14 cellular contexts compared by ENCODE assay signal in the genomic region with DNA sequence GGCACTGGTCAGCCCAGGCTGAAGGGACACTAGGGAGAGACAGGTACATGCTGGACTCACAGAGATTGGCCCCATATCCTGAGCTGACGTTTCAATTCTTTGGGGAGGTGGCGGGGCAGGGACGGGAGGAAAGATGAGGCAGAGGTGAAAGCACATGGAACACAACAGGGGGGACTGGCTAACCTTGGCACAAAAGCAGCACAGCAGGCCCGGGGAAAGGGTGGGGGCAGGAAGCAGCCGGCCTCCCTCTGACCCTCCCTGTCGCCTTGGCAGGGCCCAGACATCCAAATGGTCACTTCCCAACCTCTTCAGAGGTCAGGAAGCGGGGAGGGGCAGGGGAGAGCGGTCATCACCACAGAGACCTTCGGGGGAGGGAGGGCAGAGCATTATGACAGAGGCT. TPM values are rescaled to one million over a fixed set of nuclear protein-coding genes. Genes with fewer than 3 reads are reported as not detected.
DNase-seq lines count a peak whose midpoint lies in the region; ATAC-seq, FAIRE-seq and TF ChIP-seq lines count a peak whose summit lies in the region.
"Had no signal": no experiment of that assay in that cellular context is flagged by ENCODE, and none has a peak within 500 bp of the region (broad histone marks: within the 10 kb centered on the region; RNA-seq: fewer than 3 reads in every experiment).

No MANE protein-coding gene starts in this region.

- no peaks in the 10 kb centered on the region for H3K9me2 ChIP-seq in MM.1S (replicated peaks; ENCODE audit: insufficient read depth, low read length)

- TSS peak; percentile 7 for BruUV-seq in HepG2 (replicated peaks; lab: Mats Ljungman, UMichigan)

- ATAC-seq in HepG2 (no peak), HG03045 (IDR thresholded peaks at IDR 0.05; ENCODE audit: unreplicated experiment) (no peak)
- ATAC-seq: activated naive CD8-positive, alpha-beta T cell treated with anti-CD3 and anti-CD28 coated beads, Interleukin-2, amount 50 U/mL, for 24 hours; SK-N-SH treated with all-trans-retinoic acid at 6 μM for 48 hours had no signal

- H3K36me3 ChIP-seq in H7 (replicated peaks; ENCODE audit: control insufficient read depth, insufficient read depth, low read length) (peaks cover 17% of the 10 kb centered on the region), HepG2 (replicated peaks in 1 of 2; ENCODE audit: control insufficient read depth in 1 of 2, insufficient read depth in 2 of 2, low read length in 2 of 2) (peaks cover 31 to 66% of the 10 kb centered on the region in 2 experiments), skeletal muscle tissue (ENCODE audit: control insufficient read depth in 3 of 3, insufficient read depth in 3 of 3, low read length in 3 of 3) (peaks cover 26 to 37% (median 34%) of the 10 kb centered on the region in 3 donors), small intestine (ENCODE audit: control insufficient read depth in 2 of 2, insufficient read depth in 2 of 2, low read length in 2 of 2) (peaks cover 3 to 6% of the 10 kb centered on the region in 2 donors), MM.1S (replicated peaks; ENCODE audit: insufficient read depth, low read length) (no peaks in the 10 kb centered on the region)

- intact Hi-C loops in HepG2 (cut with micrococcal nuclease; ENCODE audit: unreplicated experiment): no loop called here

- no peak overlapping the region for H3K27ac ChIP-seq in HepG2 (ENCODE audit: extremely low read length, insufficient read depth, low read length)
- H3K27ac ChIP-seq in skeletal muscle tissue (ENCODE audit: low read depth, low read length): peak overlapping the region; percentile 39
- H3K27ac ChIP-seq in small intestine (ENCODE audit: low read depth in 1 of 2, low read length in 1 of 2): peak overlapping the region in 1 of 2 donors; percentile 71
- H3K27ac ChIP-seq in MM.1S (ENCODE audit: low read length): no peak overlapping the region
- H3K27ac ChIP-seq: C4-2B had no signal

- no peaks in the 10 kb centered on the region for H4K20me1 ChIP-seq in HepG2 (ENCODE audit: insufficient read depth, low read length)
- H4K20me1 ChIP-seq in MM.1S (ENCODE audit: insufficient read depth, low read length): no peaks in the 10 kb centered on the region

- no peak overlapping the region for H3K9ac ChIP-seq in HepG2 (ENCODE audit: insufficient read depth, low read depth, low read length)
- peak overlapping the region in 1 of 3 donors; percentile 25 for H3K9ac ChIP-seq in skeletal muscle tissue (ENCODE audit: low read depth in 1 of 3, low read length in 3 of 3)
- H3K9ac ChIP-seq in MM.1S (ENCODE audit: low read length): no peak overlapping the region

- whole genome bisulfite sequencing in HepG2 (ENCODE audit: low lambda C conversion rate): 95% methylated on average over 9 of the region's 9 CpGs
- WGBS in small intestine, 3 donors: 61 to 85% (median 79%) methylated on average over 7 to 9 of the region's 9 CpGs

- in situ Hi-C loops in HepG2 (cut with HindIII; ENCODE audit: extremely low pct_ligation_motif_present, low pct_unique_long_range_greater_than_20kb): no loop called here

- TF ChIP-seq EP300 in HepG2 (IDR thresholded peaks at IDR 0.05; ENCODE audit: low read depth in 2 of 2, low read length in 2 of 2) (no peak), HepG2 (CRISPR knock-in tag; IDR thresholded peaks at IDR 0.05; ENCODE audit: borderline replicate concordance) (no peak)

- no peak overlapping the region for H2AFZ ChIP-seq in HepG2 (ENCODE audit: low read length)
- no peak overlapping the region for H2AFZ ChIP-seq in MM.1S (ENCODE audit: low read length)

- FAIRE-seq in HepG2 (lab: Jason Lieb, UNC): no peak
- no peak for FAIRE-seq in small intestine (lab: Jason Lieb, UNC)

- H3K4me2 ChIP-seq in HepG2 (ENCODE audit: low read depth, low read length) (no peak overlapping the region), MM.1S (ENCODE audit: low read depth, low read length) (no peak overlapping the region)

- TF ChIP-seq RAD21 in HepG2 (CRISPR knock-in tag; IDR thresholded peaks at IDR 0.05): no peak

- no peak for TF ChIP-seq CTCF in choroid plexus epithelial cell (conservative IDR thresholded peaks at IDR 0.05; ENCODE audit: low read depth, low read length)
- TF ChIP-seq CTCF in HepG2 (CRISPR knock-in tag; IDR thresholded peaks at IDR 0.05): no peak
- TF ChIP-seq CTCF in MM.1S (IDR thresholded peaks at IDR 0.05; ENCODE audit: low read length): no peak

- H3K9me3 ChIP-seq in HepG2 (ENCODE audit: low read length): no peaks in the 10 kb centered on the region
- H3K9me3 ChIP-seq in skeletal muscle tissue (ENCODE audit: control insufficient read depth in 3 of 3, low read length in 3 of 3): no peaks in the 10 kb centered on the region
- H3K9me3 ChIP-seq in small intestine (ENCODE audit: control insufficient read depth, low read depth): no peaks in the 10 kb centered on the region
- no peaks in the 10 kb centered on the region for H3K9me3 ChIP-seq in MM.1S (replicated peaks; ENCODE audit: insufficient read depth, low read length)

- POLR2A ChIA-PET in HepG2 (lab: Yijun Ruan, JAX): interaction anchor here (1.3 to 2.0 kb wide), 3 partner anchors 9 to 300 kb away, joined by 3 to 10 read pairs (median 6); partner anchors contain the start of genes IFI35 and RPL27

- no peak; a peak in 1 of 4 replicates for TF ChIP-seq POLR2A in HepG2 (IDR thresholded peaks at IDR 0.05; ENCODE audit: insufficient read depth in 1 of 2, low read depth in 2 of 2, low read length in 2 of 2)

- H3K79me2 ChIP-seq in HepG2 (ENCODE audit: insufficient read depth, low read length) (peaks cover 16% of the 10 kb centered on the region), MM.1S (ENCODE audit: low read length) (no peaks in the 10 kb centered on the region)

- peak; percentile 59 for DNase-seq in H7
- peak; percentile 34 for DNase-seq in choroid plexus epithelial cell (ENCODE audit: low read depth)
- DNase-seq in HepG2 (ENCODE audit: low spot score): no peak
- DNase-seq in NK-92 (lab: John Stamatoyannopoulos, UW; ENCODE audit: unreplicated experiment): no peak
- DNase-seq in small intestine: no peak
- no peak for DNase-seq in MM.1S
- DNase-seq: activated CD4-positive, alpha-beta T cell treated with anti-CD3 and anti-CD28 coated beads, Interleukin-2, amount 10 ng/mL, durations not matched to agents 7 days and 5 days; activated naive CD8-positive, alpha-beta T cell treated with anti-CD3 and anti-CD28 coated beads, Interleukin-2, amount 50 U/mL, for 24 hours; NCI-H526 treated with DMSO at 0.1 percent for 48 hours; retina had no signal

- no peaks in the 10 kb centered on the region for H3K27me3 ChIP-seq in H7 (ENCODE audit: control insufficient read depth, insufficient read depth, low read length)
- no peaks in the 10 kb centered on the region for H3K27me3 ChIP-seq in HepG2 (ENCODE audit: control insufficient read depth in 1 of 2, insufficient read depth in 2 of 2, low read length in 2 of 2)
- no peaks in the 10 kb centered on the region for H3K27me3 ChIP-seq in skeletal muscle tissue (ENCODE audit: control insufficient read depth in 3 of 3, insufficient read depth in 3 of 3, low read length in 3 of 3)
- no peaks in the 10 kb centered on the region for H3K27me3 ChIP-seq in small intestine (ENCODE audit: control insufficient read depth in 2 of 2, insufficient read depth in 2 of 2, low read length in 2 of 2)
- H3K27me3 ChIP-seq in MM.1S (replicated peaks; ENCODE audit: insufficient read depth, low read length): no peaks in the 10 kb centered on the region

- H3F3A ChIP-seq in MM.1S (ENCODE audit: insufficient read depth, low read length): no peaks in the 10 kb centered on the region

- CTCF ChIA-PET in HepG2 (lab: Yijun Ruan, JAX; ENCODE audit: low intra/inter-chr PET ratio, low total read pairs): no interaction called here

- peaks cover 70% of the 10 kb centered on the region for H3K4me1 ChIP-seq in HepG2 (ENCODE audit: insufficient read depth, low read length)
- H3K4me1 ChIP-seq in skeletal muscle tissue (ENCODE audit: control insufficient read depth in 3 of 3, insufficient read depth in 3 of 3, low read length in 3 of 3): peaks cover 38 to 46% (median 39%) of the 10 kb centered on the region in 3 donors
- peaks cover 3 to 5% of the 10 kb centered on the region in 2 donors for H3K4me1 ChIP-seq in small intestine (ENCODE audit: control insufficient read depth in 2 of 2, insufficient read depth in 1 of 2, low read depth in 1 of 2, low read length in 1 of 2)
- no peaks in the 10 kb centered on the region for H3K4me1 ChIP-seq in MM.1S (ENCODE audit: low read length)

- H3K4me3 ChIP-seq in H7 (ENCODE audit: insufficient read depth, low read depth, low read length): no peak overlapping the region
- H3K4me3 ChIP-seq in choroid plexus epithelial cell (ENCODE audit: low read depth, low read length): no peak overlapping the region
- H3K4me3 ChIP-seq in HepG2 (replicated peaks in 1 of 3; ENCODE audit: insufficient read depth in 1 of 3, low read depth in 2 of 3, low read length in 3 of 3): no peak overlapping the region
- H3K4me3 ChIP-seq in skeletal muscle tissue (ENCODE audit: low read length in 3 of 3): no peak overlapping the region
- H3K4me3 ChIP-seq in small intestine (ENCODE audit: low read depth in 1 of 2, low read length in 2 of 2): no peak overlapping the region
- no peak overlapping the region for H3K4me3 ChIP-seq in MM.1S (ENCODE audit: low read length)

RNA-seq across cellular contexts. Expression of gene VAT1, which starts 6.6 kb away (rescaled TPM):
- total RNA-seq in H7 (2014; rRNA removed; shearing (Covaris generic)): 263 and 264 TPM in 2 replicates
- total RNA-seq in HepG2 (2016; rRNA removed; fragmentation: Illumina TruSeq; extraction: Trizol) (143 TPM in 2 replicates), skeletal muscle tissue (40.2 TPM)
- total RNA-seq in HepG2 (2016; cell fraction: cytosol; rRNA removed; fragmentation: Illumina TruSeq; extraction: Trizol; ENCODE audit: low read depth): 24.4 TPM in 2 replicates
- 138 and 149 TPM in 2 replicates for total RNA-seq in HepG2 (2016; cell fraction: insoluble cytoplasmic fraction; rRNA removed; fragmentation: Illumina TruSeq; extraction: Trizol)
- total RNA-seq in HepG2 (2016; cell fraction: membrane; rRNA removed; fragmentation: Illumina TruSeq; extraction: Trizol): 70.2 and 74.6 TPM in 2 replicates
- 56.8 and 74.7 TPM in 2 replicates for total RNA-seq in HepG2 (2016; cell fraction: nucleus; rRNA removed; fragmentation: Illumina TruSeq; extraction: Trizol)
- polyA plus RNA-seq in HepG2 (2011; rRNA removed) (197 and 205 TPM in 2 replicates), small intestine (10 to 100 TPM; 20.1 to 84.7 (median 48.1) TPM)
- 221 and 226 TPM in 2 replicates for polyA plus RNA-seq in HepG2 (2011; cell fraction: cytosol; rRNA removed)
- 88.7 and 112 TPM in 2 replicates for polyA plus RNA-seq in HepG2 (2011; cell fraction: nucleus; rRNA removed)
- 197 and 317 TPM in 2 replicates for polyA plus RNA-seq in HepG2 (2012)
- polyA plus RNA-seq in HepG2 (2016; cell fraction: cytosol; fragmentation: Illumina TruSeq; extraction: Trizol; ENCODE audit: low read depth): 29.4 and 32.0 TPM in 2 replicates
- polyA plus RNA-seq in HepG2 (2016; cell fraction: insoluble cytoplasmic fraction; fragmentation: Illumina TruSeq; extraction: Trizol; ENCODE audit: low read depth): 166 and 198 TPM in 2 replicates
- polyA plus RNA-seq in HepG2 (2016; cell fraction: membrane; fragmentation: Illumina TruSeq; extraction: Trizol; ENCODE audit: low read depth): 66.7 and 68.9 TPM in 2 replicates
- 103 and 122 TPM in 2 replicates for polyA plus RNA-seq in HepG2 (2016; cell fraction: nucleus; fragmentation: Illumina TruSeq; extraction: Trizol; ENCODE audit: insufficient read depth, low read depth)
- polyA minus RNA-seq in HepG2 (2011; rRNA and poly(A)+ RNA removed; ENCODE audit: low replicate concordance): 175 and 518 TPM in 2 replicates
- 239 and 287 TPM in 2 replicates for polyA minus RNA-seq in HepG2 (2011; cell fraction: cytosol; rRNA and poly(A)+ RNA removed)
- polyA minus RNA-seq in HepG2 (2011; cell fraction: nucleus; rRNA and poly(A)+ RNA removed): 56.7 and 73.2 TPM in 2 replicates

RNA-seq across cellular contexts. Expression of gene IFI35, which starts 9.0 kb away (rescaled TPM):
- 3.9 and 6.2 TPM in 2 replicates for total RNA-seq in H7 (2014; rRNA removed; shearing (Covaris generic))
- 38.1 and 40.2 TPM in 2 replicates for total RNA-seq in HepG2 (2016; rRNA removed; fragmentation: Illumina TruSeq; extraction: Trizol)
- 15.0 and 17.1 TPM in 2 replicates for total RNA-seq in HepG2 (2016; cell fraction: cytosol; rRNA removed; fragmentation: Illumina TruSeq; extraction: Trizol; ENCODE audit: low read depth)
- total RNA-seq in HepG2 (2016; cell fraction: insoluble cytoplasmic fraction; rRNA removed; fragmentation: Illumina TruSeq; extraction: Trizol): 40.0 and 42.7 TPM in 2 replicates
- 17.3 and 20.7 TPM in 2 replicates for total RNA-seq in HepG2 (2016; cell fraction: membrane; rRNA removed; fragmentation: Illumina TruSeq; extraction: Trizol)
- total RNA-seq in HepG2 (2016; cell fraction: nucleus; rRNA removed; fragmentation: Illumina TruSeq; extraction: Trizol): 20.1 and 24.5 TPM in 2 replicates
- 28.9 and 33.5 TPM in 2 replicates for polyA plus RNA-seq in HepG2 (2011; rRNA removed)
- polyA plus RNA-seq in HepG2 (2011; cell fraction: cytosol; rRNA removed): 41.0 and 41.7 TPM in 2 replicates
- polyA plus RNA-seq in HepG2 (2011; cell fraction: nucleus; rRNA removed): 39.4 and 53.8 TPM in 2 replicates
- polyA plus RNA-seq in HepG2 (2012): 15.3 and 21.4 TPM in 2 replicates
- 8.4 and 11.2 TPM in 2 replicates for polyA plus RNA-seq in HepG2 (2016; cell fraction: cytosol; fragmentation: Illumina TruSeq; extraction: Trizol; ENCODE audit: low read depth)
- polyA plus RNA-seq in HepG2 (2016; cell fraction: insoluble cytoplasmic fraction; fragmentation: Illumina TruSeq; extraction: Trizol; ENCODE audit: low read depth): 41.9 and 42.2 TPM in 2 replicates
- polyA plus RNA-seq in HepG2 (2016; cell fraction: membrane; fragmentation: Illumina TruSeq; extraction: Trizol; ENCODE audit: low read depth): 15.1 and 18.7 TPM in 2 replicates
- polyA plus RNA-seq in HepG2 (2016; cell fraction: nucleus; fragmentation: Illumina TruSeq; extraction: Trizol; ENCODE audit: insufficient read depth, low read depth): 35.2 and 38.8 TPM in 2 replicates
- 35.6 and 37.0 TPM in 2 replicates for polyA minus RNA-seq in HepG2 (2011; rRNA and poly(A)+ RNA removed; ENCODE audit: low replicate concordance)
- polyA minus RNA-seq in HepG2 (2011; cell fraction: cytosol; rRNA and poly(A)+ RNA removed): 6.3 and 8.2 TPM in 2 replicates
- polyA minus RNA-seq in HepG2 (2011; cell fraction: nucleus; rRNA and poly(A)+ RNA removed): 12.6 and 20.0 TPM in 2 replicates
- 11.5 TPM for total RNA-seq in skeletal muscle tissue
- 10 to 100 TPM; 58.6 to 62.4 (median 60.9) TPM for polyA plus RNA-seq in small intestine

RNA-seq across cellular contexts. Expression of gene RND2, which starts 9.5 kb away (rescaled TPM):
- total RNA-seq in H7 (2014; rRNA removed; shearing (Covaris generic)): 25.3 and 25.9 TPM in 2 replicates
- total RNA-seq in HepG2 (2016; rRNA removed; fragmentation: Illumina TruSeq; extraction: Trizol): 0.11 TPM in 2 replicates
- 0.09 and 0.20 TPM in 2 replicates for total RNA-seq in HepG2 (2016; cell fraction: cytosol; rRNA removed; fragmentation: Illumina TruSeq; extraction: Trizol; ENCODE audit: low read depth)
- 0.04 and 0.16 TPM in 2 replicates for total RNA-seq in HepG2 (2016; cell fraction: insoluble cytoplasmic fraction; rRNA removed; fragmentation: Illumina TruSeq; extraction: Trizol)
- total RNA-seq in HepG2 (2016; cell fraction: membrane; rRNA removed; fragmentation: Illumina TruSeq; extraction: Trizol): 0.14 and 0.19 TPM in 2 replicates
- not detected in 2 replicates for total RNA-seq in HepG2 (2016; cell fraction: nucleus; rRNA removed; fragmentation: Illumina TruSeq; extraction: Trizol)
- polyA plus RNA-seq in HepG2 (2011; rRNA removed): 0.04 and 0.05 TPM in 2 replicates
- polyA plus RNA-seq in HepG2 (2011; cell fraction: cytosol; rRNA removed): 0.01 and 0.06 TPM in 2 replicates
- 0.05 and 0.11 TPM in 2 replicates for polyA plus RNA-seq in HepG2 (2011; cell fraction: nucleus; rRNA removed)
- not detected in 2 replicates for polyA plus RNA-seq in HepG2 (2012)
- polyA plus RNA-seq in HepG2 (2016; cell fraction: cytosol; fragmentation: Illumina TruSeq; extraction: Trizol; ENCODE audit: low read depth): 0.20 and 0.24 TPM in 2 replicates
- polyA plus RNA-seq in HepG2 (2016; cell fraction: insoluble cytoplasmic fraction; fragmentation: Illumina TruSeq; extraction: Trizol; ENCODE audit: low read depth): 0.10 and 0.17 TPM in 2 replicates
- polyA plus RNA-seq in HepG2 (2016; cell fraction: membrane; fragmentation: Illumina TruSeq; extraction: Trizol; ENCODE audit: low read depth): 0.16 and 0.21 TPM in 2 replicates
- 0.11 TPM in 2 replicates for polyA plus RNA-seq in HepG2 (2016; cell fraction: nucleus; fragmentation: Illumina TruSeq; extraction: Trizol; ENCODE audit: insufficient read depth, low read depth)
- 0.04 and 0.05 TPM in 2 replicates for polyA minus RNA-seq in HepG2 (2011; rRNA and poly(A)+ RNA removed; ENCODE audit: low replicate concordance)
- not detected in 2 replicates for polyA minus RNA-seq in HepG2 (2011; cell fraction: cytosol; rRNA and poly(A)+ RNA removed)
- not detected in 2 replicates for polyA minus RNA-seq in HepG2 (2011; cell fraction: nucleus; rRNA and poly(A)+ RNA removed)
- under 0.01 TPM for total RNA-seq in skeletal muscle tissue
- polyA plus RNA-seq in small intestine: under 1 TPM in 2 of 3 donors, not detected in 1; 0.27 to 0.67 TPM

RNA-seq across cellular contexts. Expression of gene RPL27, which starts 17.4 kb away (rescaled TPM):
- total RNA-seq in H7 (2014; rRNA removed; shearing (Covaris generic)): 1,832 and 1,859 TPM in 2 replicates
- total RNA-seq in HepG2 (2016; rRNA removed; fragmentation: Illumina TruSeq; extraction: Trizol): 1,585 and 1,854 TPM in 2 replicates
- total RNA-seq in HepG2 (2016; cell fraction: cytosol; rRNA removed; fragmentation: Illumina TruSeq; extraction: Trizol; ENCODE audit: low read depth): 2,474 and 2,700 TPM in 2 replicates
- total RNA-seq in HepG2 (2016; cell fraction: insoluble cytoplasmic fraction; rRNA removed; fragmentation: Illumina TruSeq; extraction: Trizol): 1,612 and 2,027 TPM in 2 replicates
- 3,431 and 3,586 TPM in 2 replicates for total RNA-seq in HepG2 (2016; cell fraction: membrane; rRNA removed; fragmentation: Illumina TruSeq; extraction: Trizol)
- total RNA-seq in HepG2 (2016; cell fraction: nucleus; rRNA removed; fragmentation: Illumina TruSeq; extraction: Trizol): 594 and 641 TPM in 2 replicates
- 5,537 and 5,840 TPM in 2 replicates for polyA plus RNA-seq in HepG2 (2011; rRNA removed)
- 5,862 and 7,129 TPM in 2 replicates for polyA plus RNA-seq in HepG2 (2011; cell fraction: cytosol; rRNA removed)
- 1,636 and 1,825 TPM in 2 replicates for polyA plus RNA-seq in HepG2 (2011; cell fraction: nucleus; rRNA removed)
- 3,706 and 5,933 TPM in 2 replicates for polyA plus RNA-seq in HepG2 (2012)
- polyA plus RNA-seq in HepG2 (2016; cell fraction: cytosol; fragmentation: Illumina TruSeq; extraction: Trizol; ENCODE audit: low read depth): 4,996 and 5,283 TPM in 2 replicates
- 3,163 and 3,539 TPM in 2 replicates for polyA plus RNA-seq in HepG2 (2016; cell fraction: insoluble cytoplasmic fraction; fragmentation: Illumina TruSeq; extraction: Trizol; ENCODE audit: low read depth)
- polyA plus RNA-seq in HepG2 (2016; cell fraction: membrane; fragmentation: Illumina TruSeq; extraction: Trizol; ENCODE audit: low read depth): 5,583 and 6,010 TPM in 2 replicates
- polyA plus RNA-seq in HepG2 (2016; cell fraction: nucleus; fragmentation: Illumina TruSeq; extraction: Trizol; ENCODE audit: insufficient read depth, low read depth): 1,621 and 1,722 TPM in 2 replicates
- polyA minus RNA-seq in HepG2 (2011; rRNA and poly(A)+ RNA removed; ENCODE audit: low replicate concordance): 2,855 and 3,130 TPM in 2 replicates
- 813 and 904 TPM in 2 replicates for polyA minus RNA-seq in HepG2 (2011; cell fraction: cytosol; rRNA and poly(A)+ RNA removed)
- 526 and 829 TPM in 2 replicates for polyA minus RNA-seq in HepG2 (2011; cell fraction: nucleus; rRNA and poly(A)+ RNA removed)
- 1,695 TPM for total RNA-seq in skeletal muscle tissue
- 1,000 to 10,000 TPM; 1,737 to 4,151 (median 2,764) TPM for polyA plus RNA-seq in small intestine

RNA-seq across cellular contexts. Expression of gene RUNDC1, which starts 35.2 kb away (rescaled TPM):
- total RNA-seq in H7 (2014; rRNA removed; shearing (Covaris generic)): 7.7 and 8.3 TPM in 2 replicates
- total RNA-seq in HepG2 (2016; rRNA removed; fragmentation: Illumina TruSeq; extraction: Trizol): 9.4 and 10.3 TPM in 2 replicates
- 0.91 and 1.2 TPM in 2 replicates for total RNA-seq in HepG2 (2016; cell fraction: cytosol; rRNA removed; fragmentation: Illumina TruSeq; extraction: Trizol; ENCODE audit: low read depth)
- 8.5 and 10.4 TPM in 2 replicates for total RNA-seq in HepG2 (2016; cell fraction: insoluble cytoplasmic fraction; rRNA removed; fragmentation: Illumina TruSeq; extraction: Trizol)
- 4.6 and 5.0 TPM in 2 replicates for total RNA-seq in HepG2 (2016; cell fraction: membrane; rRNA removed; fragmentation: Illumina TruSeq; extraction: Trizol)
- 8.3 and 10.3 TPM in 2 replicates for total RNA-seq in HepG2 (2016; cell fraction: nucleus; rRNA removed; fragmentation: Illumina TruSeq; extraction: Trizol)
- 11.4 and 14.0 TPM in 2 replicates for polyA plus RNA-seq in HepG2 (2011; rRNA removed)
- polyA plus RNA-seq in HepG2 (2011; cell fraction: cytosol; rRNA removed): 5.1 and 5.2 TPM in 2 replicates
- polyA plus RNA-seq in HepG2 (2011; cell fraction: nucleus; rRNA removed): 16.7 and 21.1 TPM in 2 replicates
- polyA plus RNA-seq in HepG2 (2012): 6.6 and 10.4 TPM in 2 replicates
- 0.78 and 0.85 TPM in 2 replicates for polyA plus RNA-seq in HepG2 (2016; cell fraction: cytosol; fragmentation: Illumina TruSeq; extraction: Trizol; ENCODE audit: low read depth)
- polyA plus RNA-seq in HepG2 (2016; cell fraction: insoluble cytoplasmic fraction; fragmentation: Illumina TruSeq; extraction: Trizol; ENCODE audit: low read depth): 7.7 and 8.6 TPM in 2 replicates
- polyA plus RNA-seq in HepG2 (2016; cell fraction: membrane; fragmentation: Illumina TruSeq; extraction: Trizol; ENCODE audit: low read depth): 2.0 and 2.1 TPM in 2 replicates
- 11.4 and 11.5 TPM in 2 replicates for polyA plus RNA-seq in HepG2 (2016; cell fraction: nucleus; fragmentation: Illumina TruSeq; extraction: Trizol; ENCODE audit: insufficient read depth, low read depth)
- 23.4 and 27.0 TPM in 2 replicates for polyA minus RNA-seq in HepG2 (2011; rRNA and poly(A)+ RNA removed; ENCODE audit: low replicate concordance)
- polyA minus RNA-seq in HepG2 (2011; cell fraction: cytosol; rRNA and poly(A)+ RNA removed): 5.7 and 6.1 TPM in 2 replicates
- polyA minus RNA-seq in HepG2 (2011; cell fraction: nucleus; rRNA and poly(A)+ RNA removed): 17.3 and 20.8 TPM in 2 replicates
- 6.8 TPM for total RNA-seq in skeletal muscle tissue
- 1 to 10 TPM; 7.2 to 8.8 (median 7.3) TPM for polyA plus RNA-seq in small intestine

Comparison
In these comparisons a context has a peak if more than half of its experiments do, and no peak if none do; other contexts are left out.
1. DNase-seq: peak in H7 (single experiment) and choroid plexus epithelial cell (single experiment); none in HepG2 (single experiment), NK-92 (single experiment), small intestine (single experiment) and MM.1S (single experiment).
2. RNA of gene RND2, which starts 9.5 kb away (total RNA-seq): 25.3 to 25.9 TPM in H7; 0.04 to 0.20 TPM in HepG2 and under 0.01 TPM in skeletal muscle tissue (single experiment); every median in the first group is over 10 times any median in the second.